1 cellular context compared by ENCODE assay signal in genomic region chr1:226349801-226350503, GRCh38.
TF ChIP-seq lines count a peak whose summit lies in the region.

No MANE protein-coding gene starts in this region.

TF ChIP-seq in SK-N-SH, 30 proteins besides CTCF, POLR2A, EP300 and RAD21 (continued from another document):
- no peak for TF ChIP-seq MEF2A (IDR thresholded peaks at IDR 0.05; ENCODE audit: borderline replicate concordance, low read depth)
- no peak for TF ChIP-seq MAX (IDR thresholded peaks at IDR 0.05; ENCODE audit: low read depth)
- no peak; the same call in 1 of the 2 replicates for TF ChIP-seq GATA2 (CRISPR knock-in tag; IDR thresholded peaks at IDR 0.05)
- no peak for TF ChIP-seq MXI1 (IDR thresholded peaks at IDR 0.05; ENCODE audit: low read depth, low read length)
- TF ChIP-seq TCF12 (IDR thresholded peaks at IDR 0.05) = no peak
- TF ChIP-seq NFIC (IDR thresholded peaks at IDR 0.05; ENCODE audit: borderline replicate concordance) = no peak
- TF ChIP-seq EZH2phosphoT487 (IDR thresholded peaks at IDR 0.05; ENCODE audit: borderline replicate concordance, low read depth) = no peak
- TF ChIP-seq ELF1 (IDR thresholded peaks at IDR 0.05) = no peak
- TF ChIP-seq RXRA (IDR thresholded peaks at IDR 0.05; ENCODE audit: borderline replicate concordance, low read depth) = no peak
- no peak for TF ChIP-seq IRF3 (IDR thresholded peaks at IDR 0.05; ENCODE audit: low read depth, low read length)
- no peak for TF ChIP-seq POLR2AphosphoS5 (IDR thresholded peaks at IDR 0.05; ENCODE audit: low read depth, low read length)
- no peak for TF ChIP-seq FOXJ3 (CRISPR knock-in tag; IDR thresholded peaks at IDR 0.05)
- TF ChIP-seq FOSL2 (IDR thresholded peaks at IDR 0.05; ENCODE audit: borderline replicate concordance, low read depth) = no peak
- TF ChIP-seq RCOR1 (IDR thresholded peaks at IDR 0.05; ENCODE audit: low read length) = no peak
- no peak for TF ChIP-seq USF2 (IDR thresholded peaks at IDR 0.05; ENCODE audit: borderline replicate concordance, low read depth, low read length)
- TF ChIP-seq, protein P1, sequence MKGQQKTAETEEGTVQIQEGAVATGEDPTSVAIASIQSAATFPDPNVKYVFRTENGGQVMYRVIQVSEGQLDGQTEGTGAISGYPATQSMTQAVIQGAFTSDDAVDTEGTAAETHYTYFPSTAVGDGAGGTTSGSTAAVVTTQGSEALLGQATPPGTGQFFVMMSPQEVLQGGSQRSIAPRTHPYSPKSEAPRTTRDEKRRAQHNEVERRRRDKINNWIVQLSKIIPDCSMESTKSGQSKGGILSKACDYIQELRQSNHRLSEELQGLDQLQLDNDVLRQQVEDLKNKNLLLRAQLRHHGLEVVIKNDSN (IDR thresholded peaks at IDR 0.05; ENCODE audit: borderline replicate concordance, low read depth) = no peak
- TF ChIP-seq FOXM1 (IDR thresholded peaks at IDR 0.05; ENCODE audit: low read depth) = no peak
